ENCODE assay signal across 29 cellular contexts in the genomic region with DNA sequence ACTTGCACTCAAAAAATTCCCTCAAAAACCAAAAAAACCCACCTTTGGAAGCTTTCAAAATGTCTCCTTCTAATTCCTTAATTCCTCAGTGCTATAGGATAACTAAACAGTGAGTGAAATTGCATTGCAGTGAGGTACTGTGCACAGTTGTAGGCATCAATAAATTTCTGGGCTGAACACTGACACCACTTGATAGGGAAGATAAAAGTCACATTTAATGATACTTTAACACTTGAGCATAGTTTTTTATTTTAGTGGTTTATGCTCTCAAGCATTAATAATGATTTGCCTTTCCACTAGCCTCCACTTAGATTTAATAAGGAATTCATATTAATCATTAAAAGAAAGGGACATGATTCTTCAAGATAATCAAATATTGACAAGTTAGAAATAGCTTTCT.
"Had no signal": no experiment of that assay in that cellular context is flagged by ENCODE, and none has a peak within 500 bp of the region (broad histone marks: within the 10 kb centered on the region; RNA-seq: fewer than 3 reads in every experiment).

No MANE protein-coding gene starts in this region.

- ATAC-seq: natural killer cell; psoas muscle; right cardiac atrium; right lobe of liver; stimulated activated memory B cell treated with anti-CD40 and anti-IgM and Interleukin-4, amounts not matched to agents 10 μg/mL and 1 μg/mL and 100 μg/mL, for 72 hours; stimulated activated naive CD8-positive, alpha-beta T cell treated with anti-CD3 and anti-CD28 coated beads, Interleukin-15, amount 100 ng/mL, for 72 hours; stimulated activated naive CD8-positive, alpha-beta T cell treated with anti-CD3 and anti-CD28 coated beads, Interleukin-15, Interleukin-2, amounts not matched to agents 100 U/mL and 50 U/mL, for 24 hours; upper lobe of right lung had no signal

- H3K27ac ChIP-seq: neural progenitor cell, ovary, parathyroid adenoma, psoas muscle, right lobe of liver, sigmoid colon, suprapubic skin, testis, tibial artery, transverse colon, upper lobe of right lung, uterus had no signal

- H3K36me3 Mint-ChIP-seq: natural killer cell had no signal

- H3K27me3 ChIP-seq: neural progenitor cell, ovary, right lobe of liver, sigmoid colon, suprapubic skin, testis, tibial artery, transverse colon, upper lobe of right lung, uterus had no signal

- H3K4me1 Mint-ChIP-seq: natural killer cell; stimulated activated memory B cell treated with anti-CD40 and anti-IgM and Interleukin-4, amounts not matched to agents 10 μg/mL and 1 μg/mL and 100 μg/mL, for 72 hours; stimulated activated naive CD8-positive, alpha-beta T cell treated with anti-CD3 and anti-CD28 coated beads, Interleukin-15, amount 100 ng/mL, for 72 hours had no signal

- H3K4me1 ChIP-seq: neural progenitor cell, parathyroid adenoma, psoas muscle, right lobe of liver, sigmoid colon, suprapubic skin, testis, transverse colon, upper lobe of right lung, uterus had no signal

- H3K4me3 Mint-ChIP-seq: natural killer cell; nephron; neural progenitor cell; stimulated activated memory B cell treated with anti-CD40 and anti-IgM and Interleukin-4, amounts not matched to agents 10 μg/mL and 1 μg/mL and 100 μg/mL, for 72 hours; stimulated activated naive CD8-positive, alpha-beta T cell treated with anti-CD3 and anti-CD28 coated beads, Interleukin-15, amount 100 ng/mL, for 72 hours; type B pancreatic cell had no signal

- H3K27me3 Mint-ChIP-seq: progenitor cell of endocrine pancreas; stimulated activated memory B cell treated with anti-CD40 and anti-IgM and Interleukin-4, amounts not matched to agents 10 μg/mL and 1 μg/mL and 100 μg/mL, for 72 hours; stimulated activated naive CD8-positive, alpha-beta T cell treated with anti-CD3 and anti-CD28 coated beads, Interleukin-15, amount 100 ng/mL, for 72 hours; type B pancreatic cell had no signal

- H3K4me3 ChIP-seq: neural progenitor cell, ovary, psoas muscle, right lobe of liver, sigmoid colon, suprapubic skin, testis, tibial artery, transverse colon, upper lobe of right lung, uterus had no signal

- H3K27ac Mint-ChIP-seq: natural killer cell; neural progenitor cell; stimulated activated memory B cell treated with anti-CD40 and anti-IgM and Interleukin-4, amounts not matched to agents 10 μg/mL and 1 μg/mL and 100 μg/mL, for 72 hours; stimulated activated naive CD8-positive, alpha-beta T cell treated with anti-CD3 and anti-CD28 coated beads, Interleukin-15, amount 100 ng/mL, for 72 hours; type B pancreatic cell had no signal

- DNase-seq: natural killer cell; occipital lobe; ovary; posterior cingulate gyrus; psoas muscle; right cardiac atrium; right lobe of liver; sigmoid colon; small intestine; stimulated activated CD4-positive, alpha-beta T cell treated with anti-CD3 and anti-CD28 coated beads, Interleukin-15, amount 100 ng/mL, for 24 hours; stimulated activated CD4-positive, alpha-beta T cell treated with anti-CD3 and anti-CD28 coated beads, Interleukin-2, amount 100 ng/mL, for 24 hours; stimulated activated CD4-positive, alpha-beta T cell treated with anti-CD3 and anti-CD28 coated beads, Interleukin-2, amount 100 ng/mL, for 48 hours; stimulated activated CD4-positive, alpha-beta T cell treated with anti-CD3 and anti-CD28 coated beads, Interleukin-4, amount 100 ng/mL, for 24 hours; stimulated activated naive CD4-positive, alpha-beta T cell; stimulated activated naive CD8-positive, alpha-beta T cell treated with anti-CD3 and anti-CD28 coated beads, Interleukin-15, amount 100 ng/mL, for 72 hours; stimulated activated naive CD8-positive, alpha-beta T cell treated with anti-CD3 and anti-CD28 coated beads, Interleukin-15, Interleukin-2, amounts not matched to agents 100 U/mL and 50 U/mL, for 24 hours; substantia nigra; testis; tibial artery; transverse colon; upper lobe of right lung; uterus had no signal

- H3K9me3 ChIP-seq: ovary, psoas muscle, right lobe of liver, sigmoid colon, suprapubic skin, testis, tibial artery, transverse colon, upper lobe of right lung, uterus had no signal

- H3K4me2 ChIP-seq: neural progenitor cell had no signal

- H3K9me3 Mint-ChIP-seq: natural killer cell; nephron; stimulated activated memory B cell treated with anti-CD40 and anti-IgM and Interleukin-4, amounts not matched to agents 10 μg/mL and 1 μg/mL and 100 μg/mL, for 72 hours; stimulated activated naive CD8-positive, alpha-beta T cell treated with anti-CD3 and anti-CD28 coated beads, Interleukin-15, amount 100 ng/mL, for 72 hours; type B pancreatic cell had no signal

- H3K36me3 ChIP-seq: neural progenitor cell, ovary, transverse colon, uterus had no signal
